In genomic region chr19:4063369-4064072, GRCh38 we compare ENCODE assay signal across 8 cellular contexts. TPM values are rescaled to one million over a fixed set of nuclear protein-coding genes. Genes with fewer than 3 reads are reported as not detected.
A peak's percentile ranks its signal among the peaks of the same experiment; 100 is the strongest.
DNase-seq lines count a peak whose midpoint lies in the region; ATAC-seq, FAIRE-seq and TF ChIP-seq lines count a peak whose summit lies in the region.

No MANE protein-coding gene starts in this region.

- DNase-seq in Right ventricle myocardium inferior (ENCODE audit: missing footprints) (peak; percentile 9), left ventricle myocardium superior (no peak), K562 (ENCODE audit: extremely low read depth in 1 of 4, low spot score in 3 of 4) (peak in 1 of 4 experiments; percentile 41), lung (ENCODE audit: low spot score) (no peak), uterus (no peak), NCI-H748 (lab: John Stamatoyannopoulos, UW; ENCODE audit: unreplicated experiment) (no peak), midbrain (lab: John Stamatoyannopoulos, UW) (no peak)

- H3K9ac ChIP-seq in K562 (ENCODE audit: insufficient read depth in 1 of 2, low read depth in 2 of 2, low read length in 2 of 2): peak overlapping the region; percentile 89 to 95

- POLR2A ChIA-PET in K562 (lab: Yijun Ruan, JAX): interaction anchor here (0.6 to 0.7 kb wide), 2 partner anchors 52 to 88 kb away, joined by 3 to 4 read pairs; no protein-coding TSS in a partner anchor

- H2AFZ ChIP-seq in K562 (ENCODE audit: low read depth, low read length): no peak overlapping the region

- 38% methylated on average over 23 of the region's 24 CpGs for WGBS in K562 (ENCODE audit: insufficient coverage, low coverage, missing lambda C conversion rate)
- WGBS in lung, 2 donors: 51 to 67% methylated on average over 24 of the region's 24 CpGs

- TF ChIP-seq POLR2A in K562 (conservative IDR thresholded peaks at IDR 0.05) (no peak), uterus (IDR thresholded peaks at IDR 0.05) (no peak)

- CTCF ChIA-PET in K562 (lab: Yijun Ruan, JAX; ENCODE audit: low intra/inter-chr PET ratio): no interaction called here

- H4K20me1 ChIP-seq in K562 (replicated peaks; ENCODE audit: control insufficient read depth, insufficient read depth, low read length): peaks cover 55% of the 10 kb centered on the region

- H3K9me1 ChIP-seq in K562 (ENCODE audit: control insufficient read depth, insufficient read depth, low read length): peaks cover 18% of the 10 kb centered on the region

- H3K79me2 ChIP-seq in K562 (ENCODE audit: control insufficient read depth, insufficient read depth, low read length): peaks cover 70% of the 10 kb centered on the region

- H3K9me3 ChIP-seq in K562 (replicated peaks; ENCODE audit: control insufficient read depth, insufficient read depth, low read depth, low read length) (no peaks in the 10 kb centered on the region), lung (ENCODE audit: control insufficient read depth in 2 of 2, insufficient read depth in 1 of 2, low read length in 1 of 2) (no peaks in the 10 kb centered on the region), uterus (no peaks in the 10 kb centered on the region)

- TF ChIP-seq EP300 in K562 (IDR thresholded peaks at IDR 0.05; ENCODE audit: low read length): no peak

- TSS peak; percentile 45 for BruUV-seq in K562 (replicated peaks; lab: Mats Ljungman, UMichigan)

- TF ChIP-seq CTCF in K562 (IDR thresholded peaks at IDR 0.05 in 2 of 3, conservative IDR thresholded peaks at IDR 0.05 in 1 of 3; ENCODE audit: insufficient read depth in 2 of 3, low read depth in 1 of 3, low read length in 3 of 3) (0 out of 6 replicates have a peak, but pooled peaks of 1 of the 3 experiments have one; percentile 15), lung (IDR thresholded peaks at IDR 0.05; ENCODE audit: control extremely low read depth, extremely low read depth) (no peak), uterus (IDR thresholded peaks at IDR 0.05) (no peak)

- H3K27me3 ChIP-seq in K562 (ENCODE audit: control insufficient read depth in 2 of 2, insufficient read depth in 2 of 2, low read length in 2 of 2) (no peaks in the 10 kb centered on the region), lung (ENCODE audit: control insufficient read depth, insufficient read depth) (no peaks in the 10 kb centered on the region), uterus (no peaks in the 10 kb centered on the region)

- no peak for TF ChIP-seq RAD21 in K562 (CRISPR knock-in tag; conservative IDR thresholded peaks at IDR 0.05 in 1 of 2, IDR thresholded peaks at IDR 0.05 in 1 of 2)

- intact Hi-C loops in Right ventricle myocardium inferior (cut with DNase I) (loop anchor here (5.0 kb wide), 1 partner anchor 51 kb away; no protein-coding TSS in a partner anchor), left ventricle myocardium superior (cut with micrococcal nuclease) (no loop called here), K562 (cut with micrococcal nuclease) (loop anchor here (10.0 kb wide), 1 partner anchor 121 kb away; the partner anchor contains the start of genes ANKRD24 and SIRT6), uterus (cut with DNase I; ENCODE audit: low total_unique reads) (no loop called here)

- H3K27ac ChIP-seq in K562 (ENCODE audit: extremely low read depth, low read depth, low read length): peak overlapping the region; percentile 95
- H3K27ac ChIP-seq in lung (ENCODE audit: low read depth in 1 of 2, low read length in 1 of 2): peak overlapping the region; percentile 95 to 97
- H3K27ac ChIP-seq in uterus: peak overlapping the region; percentile 98

- H3K4me3 ChIP-seq in K562: peak overlapping the region; percentile 95
- peak overlapping the region; percentile 85 for H3K4me3 ChIP-seq in lung
- H3K4me3 ChIP-seq in uterus: peak overlapping the region; percentile 36 to 72

- H3K4me1 ChIP-seq in K562 (replicated peaks in 1 of 2; ENCODE audit: control insufficient read depth in 2 of 2, insufficient read depth in 2 of 2, low read length in 2 of 2) (peaks cover 41 to 87% of the 10 kb centered on the region in 2 experiments), lung (ENCODE audit: control insufficient read depth in 2 of 2, insufficient read depth in 2 of 2, low read length in 2 of 2) (peaks cover 21 to 55% of the 10 kb centered on the region in 2 donors), uterus (peaks cover 11 to 49% of the 10 kb centered on the region in 2 donors)

- peaks cover 57% of the 10 kb centered on the region; the same call in 2 of the 3 replicates for H3K36me3 ChIP-seq in K562 (ENCODE audit: control insufficient read depth, insufficient read depth, low read length)
- peaks cover 0 to 6% of the 10 kb centered on the region in 2 donors for H3K36me3 ChIP-seq in lung (ENCODE audit: control insufficient read depth in 2 of 2, insufficient read depth in 2 of 2, low read length in 2 of 2)
- H3K36me3 ChIP-seq in uterus: no peaks in the 10 kb centered on the region

- in situ Hi-C loops in K562 (cut with MboI): no loop called here

- FAIRE-seq in K562 (lab: Jason Lieb, UNC): peak; percentile 65

- peak overlapping the region; percentile 82 for H3K4me2 ChIP-seq in K562 (ENCODE audit: insufficient read depth, low read length)

- ATAC-seq in Right ventricle myocardium inferior: no peak
- ATAC-seq in left ventricle myocardium superior: no peak
- no peak for ATAC-seq in K562
- ATAC-seq in lung (ENCODE audit: insufficient read depth, low FRiP score): no peak
- no peak for ATAC-seq in GM21360 (IDR thresholded peaks at IDR 0.05; ENCODE audit: unreplicated experiment)

TF ChIP-seq in K562, 482 proteins besides CTCF, POLR2A, EP300 and RAD21 (continues in another document):
- peak; percentile 30 to 70; a peak in 3 of 4 replicates for TF ChIP-seq KDM1A (IDR thresholded peaks at IDR 0.05)
- TF ChIP-seq CC2D1A (IDR thresholded peaks at IDR 0.05): no peak
- TF ChIP-seq SMC3 (conservative IDR thresholded peaks at IDR 0.05; ENCODE audit: insufficient read depth, low read depth, low read length): no peak
- TF ChIP-seq DPF2 (IDR thresholded peaks at IDR 0.05): no peak
- TF ChIP-seq ZNF561 (CRISPR knock-in tag; conservative IDR thresholded peaks at IDR 0.05): no peak
- TF ChIP-seq ZNF174 (CRISPR knock-in tag; IDR thresholded peaks at IDR 0.05): no peak

RNA-seq across cellular contexts. Expression of gene ZBTB7A, which starts 3.2 kb away (rescaled TPM):
- 30.8 TPM for total RNA-seq in Right ventricle myocardium inferior
- total RNA-seq in left ventricle myocardium superior: 35.2 TPM
- 5.4 and 20.2 TPM in 2 replicates for total RNA-seq in K562 (2011; cell fraction: chromatin; rRNA removed; ENCODE audit: low replicate concordance)
- 10.5 and 12.0 TPM in 2 replicates for total RNA-seq in K562 (2011; cell fraction: nucleolus; rRNA removed)
- total RNA-seq in K562 (2011; cell fraction: nucleoplasm; rRNA removed): 5.3 and 7.3 TPM in 2 replicates
- 10.2 and 13.8 TPM in 2 replicates for total RNA-seq in K562 (2014; rRNA removed)
- 1.6 and 1.8 TPM in 2 replicates for total RNA-seq in K562 (2014; rRNA removed; fragmentation: Illumina TruSeq; extraction: Trizol)
- total RNA-seq in K562 (2015; rRNA removed; fragmentation: Illumina TruSeq; extraction: Trizol): 4.6 and 4.8 TPM in 2 replicates
- total RNA-seq in K562 (2021): 32.7 and 34.0 TPM in 2 replicates
- 2.0 and 2.4 TPM in 2 replicates for polyA plus RNA-seq in K562 (2011; rRNA removed)
- 2.8 and 11.2 TPM in 2 replicates for polyA plus RNA-seq in K562 (2011; cell fraction: cytosol; rRNA removed)
- polyA plus RNA-seq in K562 (2011; cell fraction: nucleus; rRNA removed): 7.4 and 18.4 TPM in 2 replicates
- 8.9 and 10.8 TPM in 2 replicates for polyA plus RNA-seq in K562 (2012)
- polyA plus RNA-seq in K562 (2014; fragmentation: Illumina TruSeq; extraction: Trizol): 6.3 and 8.3 TPM in 2 replicates
- under 1 TPM; 0.11 to 0.27 TPM for polyA plus RNA-seq in K562 (2014; fragmentation: Nextera tagmentation; extraction: Ambion mirVana)
- 10.8 and 11.6 TPM in 2 replicates for polyA plus RNA-seq in K562 (2014; rRNA removed)
- polyA minus RNA-seq in K562 (2011; rRNA and poly(A)+ RNA removed): 1.3 and 1.7 TPM in 2 replicates
- polyA minus RNA-seq in K562 (2011; cell fraction: cytosol; rRNA and poly(A)+ RNA removed): 14.2 and 20.6 TPM in 2 replicates
- 5.4 and 5.8 TPM in 2 replicates for polyA minus RNA-seq in K562 (2011; cell fraction: nucleus; rRNA and poly(A)+ RNA removed)
- total RNA-seq in lung: 10 to 100 TPM; 19.0 to 68.0 TPM
- polyA plus RNA-seq in lung: 10 to 100 TPM; 13.4 to 20.1 TPM
- total RNA-seq in uterus: 10 to 100 TPM; 10.8 to 72.9 (median 14.1) TPM

RNA-seq across cellular contexts. Expression of gene PIAS4, which starts 56.0 kb away (rescaled TPM):
- total RNA-seq in Right ventricle myocardium inferior (16.1 TPM), left ventricle myocardium superior (19.8 TPM), K562 (2014; rRNA removed) (21.9 and 26.4 TPM in 2 replicates), K562 (2014; rRNA removed; fragmentation: Illumina TruSeq; extraction: Trizol) (5.3 and 7.3 TPM in 2 replicates), K562 (2015; rRNA removed; fragmentation: Illumina TruSeq; extraction: Trizol) (14.3 and 14.4 TPM in 2 replicates), K562 (2021) (24.9 and 34.9 TPM in 2 replicates), lung (10 to 100 TPM; 26.7 to 46.2 TPM), uterus (10 to 100 TPM in 3 of 4 donors, 1 to 10 TPM in 1; 10.0 to 39.4 (median 23.4) TPM)
- 19.4 and 56.5 TPM in 2 replicates for total RNA-seq in K562 (2011; cell fraction: chromatin; rRNA removed; ENCODE audit: low replicate concordance)
- total RNA-seq in K562 (2011; cell fraction: nucleolus; rRNA removed): 36.9 and 39.3 TPM in 2 replicates
- total RNA-seq in K562 (2011; cell fraction: nucleoplasm; rRNA removed): 20.4 and 20.9 TPM in 2 replicates
- polyA plus RNA-seq in K562 (2011; rRNA removed) (6.7 and 7.1 TPM in 2 replicates), K562 (2014; fragmentation: Illumina TruSeq; extraction: Trizol) (14.5 and 23.3 TPM in 2 replicates), K562 (2014; fragmentation: Nextera tagmentation; extraction: Ambion mirVana) (under 1 TPM; 0.27 TPM), K562 (2014; rRNA removed) (14.8 and 19.9 TPM in 2 replicates), lung (10 to 100 TPM in 1 of 2 donors, 1 to 10 TPM in 1; 9.9 to 16.5 TPM)
- 7.4 and 15.5 TPM in 2 replicates for polyA plus RNA-seq in K562 (2011; cell fraction: cytosol; rRNA removed)
- 11.2 and 22.2 TPM in 2 replicates for polyA plus RNA-seq in K562 (2011; cell fraction: nucleus; rRNA removed)
- 23.1 and 44.7 TPM in 2 replicates for polyA plus RNA-seq in K562 (2012)
- 4.6 and 5.3 TPM in 2 replicates for polyA minus RNA-seq in K562 (2011; rRNA and poly(A)+ RNA removed)
- 14.9 and 18.8 TPM in 2 replicates for polyA minus RNA-seq in K562 (2011; cell fraction: cytosol; rRNA and poly(A)+ RNA removed)
- 21.3 and 22.4 TPM in 2 replicates for polyA minus RNA-seq in K562 (2011; cell fraction: nucleus; rRNA and poly(A)+ RNA removed)

Comparison
In these comparisons a context has a peak if more than half of its experiments do, and no peak if none do; other contexts are left out.
1. intact Hi-C loops: an anchor here in Right ventricle myocardium inferior (5.0 kb wide) and K562 (10.0 kb wide); none called in left ventricle myocardium superior and uterus.